ENCODE assay signal across 9 cellular contexts in the genomic region with DNA sequence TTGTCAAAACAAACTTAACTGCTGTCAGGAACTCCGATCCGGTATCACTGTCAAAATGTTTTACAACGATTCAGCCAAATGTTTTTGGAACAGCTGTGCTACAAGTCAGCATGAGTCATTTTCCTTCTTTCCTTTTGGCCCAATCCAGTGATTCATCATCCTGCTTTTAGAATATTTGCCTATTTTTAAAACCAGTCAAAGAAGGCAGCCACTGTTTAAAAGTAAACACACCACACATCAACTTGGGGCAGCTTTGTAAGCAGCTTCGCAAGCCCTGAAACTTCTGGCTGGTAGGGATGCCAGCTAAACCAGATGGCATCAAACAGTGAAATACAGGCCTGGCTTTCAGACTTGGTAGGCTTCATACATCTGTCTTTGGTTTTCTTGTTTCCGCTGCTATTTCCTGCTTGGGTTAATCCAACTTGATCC. TPM values are rescaled to one million over a fixed set of nuclear protein-coding genes. Genes with fewer than 3 reads are reported as not detected.
A peak's percentile ranks its signal among the peaks of the same experiment; 100 is the strongest.
DNase-seq lines count a peak whose midpoint lies in the region; ATAC-seq, FAIRE-seq and TF ChIP-seq lines count a peak whose summit lies in the region.
"Had no signal": no experiment of that assay in that cellular context is flagged by ENCODE, and none has a peak within 500 bp of the region (broad histone marks: within the 10 kb centered on the region; RNA-seq: fewer than 3 reads in every experiment).

No MANE protein-coding gene starts in this region.

- ATAC-seq in GM18867 (IDR thresholded peaks at IDR 0.05; ENCODE audit: unreplicated experiment) (no peak), GM19455 (IDR thresholded peaks at IDR 0.05; ENCODE audit: unreplicated experiment) (no peak)

- intact Hi-C loops in endothelial cell of umbilical vein (cut with micrococcal nuclease), result loop anchor here (1.0 to 2.0 kb wide), 8 partner anchors 19 to 197 kb away; a partner anchor contains a TSS
- intact Hi-C loops in activated T-helper 1 cell treated with anti-CD3 and anti-CD28 coated beads, Interleukin-12 subunit alpha, Interleukin-12 subunit beta, Interleukin-2, Interleukin-4 antibody, amounts not matched to agents 30 ng/mL and 10 ng/mL and 1 ng/mL, durations not matched to agents 14 hours and 24 hours and 36 hours (cut with micrococcal nuclease), result loop anchor here (5.0 kb wide), 2 partner anchors 52 to 53 kb away; no protein-coding TSS in a partner anchor

- FAIRE-seq in endothelial cell of umbilical vein (lab: Jason Lieb, UNC), result peak; percentile 97

- H3K27ac Mint-ChIP-seq in nephron progenitor cell, result peak overlapping the region; percentile 31
- H3K27ac Mint-ChIP-seq in activated T-helper 1 cell treated with anti-CD3 and anti-CD28 coated beads, Interleukin-12 subunit alpha, Interleukin-12 subunit beta, Interleukin-2, Interleukin-4 antibody, amounts not matched to agents 30 ng/mL and 10 ng/mL and 1 ng/mL, durations not matched to agents 14 hours and 24 hours and 36 hours, result no peak overlapping the region

- H3K27me3 ChIP-seq in BLaER1 (no peaks in the 10 kb centered on the region), endothelial cell of umbilical vein (ENCODE audit: control insufficient read depth in 2 of 2, insufficient read depth in 2 of 2, low read length in 2 of 2) (no peaks in the 10 kb centered on the region)

- no peaks in the 10 kb centered on the region for H3K9me1 ChIP-seq in endothelial cell of umbilical vein (replicated peaks; ENCODE audit: control insufficient read depth, extremely low read depth, insufficient read depth, low read length)

- H3K4me1 ChIP-seq in BLaER1, result peaks cover 52% of the 10 kb centered on the region
- H3K4me1 ChIP-seq in endothelial cell of umbilical vein (ENCODE audit: control insufficient read depth, extremely low read depth, insufficient read depth, low read length), result peaks cover 35% of the 10 kb centered on the region
- H3K4me1 ChIP-seq: parathyroid adenoma had no signal

- H3K4me3 Mint-ChIP-seq in nephron progenitor cell, result no peak overlapping the region
- no peak overlapping the region for H3K4me3 Mint-ChIP-seq in activated T-helper 1 cell treated with anti-CD3 and anti-CD28 coated beads, Interleukin-12 subunit alpha, Interleukin-12 subunit beta, Interleukin-2, Interleukin-4 antibody, amounts not matched to agents 30 ng/mL and 10 ng/mL and 1 ng/mL, durations not matched to agents 14 hours and 24 hours and 36 hours

- no peaks in the 10 kb centered on the region for H3K9me3 ChIP-seq in BLaER1
- no peaks in the 10 kb centered on the region for H3K9me3 ChIP-seq in endothelial cell of umbilical vein (replicated peaks; ENCODE audit: control insufficient read depth, insufficient read depth, low read length)

- H3K27me3 Mint-ChIP-seq in nephron progenitor cell (ENCODE audit: low read depth, poor library complexity), result no peaks in the 10 kb centered on the region
- no peaks in the 10 kb centered on the region for H3K27me3 Mint-ChIP-seq in activated T-helper 1 cell treated with anti-CD3 and anti-CD28 coated beads, Interleukin-12 subunit alpha, Interleukin-12 subunit beta, Interleukin-2, Interleukin-4 antibody, amounts not matched to agents 30 ng/mL and 10 ng/mL and 1 ng/mL, durations not matched to agents 14 hours and 24 hours and 36 hours (ENCODE audit: insufficient read depth)

- no peak for TF ChIP-seq CTCF in endothelial cell of umbilical vein (IDR thresholded peaks at IDR 0.05; ENCODE audit: extremely low read depth in 1 of 2, insufficient read depth in 1 of 2, low read depth in 1 of 2, low read length in 2 of 2)
- no peak for TF ChIP-seq CTCF in nephron progenitor cell (IDR thresholded peaks at IDR 0.05)

- H4K20me1 ChIP-seq in BLaER1 (no peaks in the 10 kb centered on the region), endothelial cell of umbilical vein (replicated peaks; ENCODE audit: control insufficient read depth, extremely low read depth, insufficient read depth, low read length) (no peaks in the 10 kb centered on the region)

- CTCF ChIA-PET in endothelial cell of umbilical vein (lab: Charles Lee), result interaction anchor here (1.0 to 3.7 kb wide), 10 partner anchors 9 to 203 kb away, joined by 3 to 14 read pairs (median 6); no protein-coding TSS in a partner anchor

- BruUV-seq in endothelial cell of umbilical vein (replicated peaks; lab: Mats Ljungman, UMichigan), result no TSS peak

- peak overlapping the region; percentile 55; the same call in 1 of the 2 replicates for H3K9ac ChIP-seq in BLaER1
- peak overlapping the region; percentile 72 for H3K9ac ChIP-seq in endothelial cell of umbilical vein (replicated peaks; ENCODE audit: extremely low read depth, insufficient read depth, low read length)
- H3K9ac ChIP-seq: parathyroid adenoma had no signal

- H3K4me2 ChIP-seq in BLaER1 (peak overlapping the region; percentile 61), endothelial cell of umbilical vein (ENCODE audit: insufficient read depth, low read length) (peak overlapping the region; percentile 72)

- H3K4me1 Mint-ChIP-seq in nephron progenitor cell, result no peaks in the 10 kb centered on the region
- H3K4me1 Mint-ChIP-seq in activated T-helper 1 cell treated with anti-CD3 and anti-CD28 coated beads, Interleukin-12 subunit alpha, Interleukin-12 subunit beta, Interleukin-2, Interleukin-4 antibody, amounts not matched to agents 30 ng/mL and 10 ng/mL and 1 ng/mL, durations not matched to agents 14 hours and 24 hours and 36 hours (ENCODE audit: low read depth), result peaks cover 24% of the 10 kb centered on the region

- H3K27ac ChIP-seq in BLaER1 (peak overlapping the region; percentile 74), endothelial cell of umbilical vein (ENCODE audit: insufficient read depth, low read depth, low read length) (peak overlapping the region; percentile 97)
- H3K27ac ChIP-seq: parathyroid adenoma had no signal

- DNase-seq in MV-4-11 (lab: John Stamatoyannopoulos, UW) (peak; percentile 73), endothelial cell of umbilical vein (ENCODE audit: low read depth, low spot score) (peak; percentile 96), nephron progenitor cell (no peak), NCI-H510A (lab: John Stamatoyannopoulos, UW) (no peak)
- DNase-seq in activated T-helper 1 cell treated with anti-CD3 and anti-CD28 coated beads, Interleukin-12 subunit alpha, Interleukin-12 subunit beta, Interleukin-2, Interleukin-4 antibody, amounts not matched to agents 30 ng/mL and 10 ng/mL and 1 ng/mL, durations not matched to agents 14 hours and 24 hours and 36 hours (ENCODE audit: low spot score), result no peak

- peak overlapping the region; percentile 52 for H2AFZ ChIP-seq in endothelial cell of umbilical vein (ENCODE audit: low read depth, low read length)
- H2AFZ ChIP-seq: parathyroid adenoma had no signal

- TF ChIP-seq POLR2A in endothelial cell of umbilical vein (IDR thresholded peaks at IDR 0.05; ENCODE audit: low read depth, low read length), result no peak

- H3K79me2 ChIP-seq in endothelial cell of umbilical vein (ENCODE audit: control insufficient read depth, insufficient read depth, low read length), result no peaks in the 10 kb centered on the region
- H3K79me2 ChIP-seq: parathyroid adenoma had no signal

- POLR2A ChIA-PET in endothelial cell of umbilical vein (lab: Charles Lee), result interaction anchor here (0.7 to 1.9 kb wide), 2 partner anchors 16 to 154 kb away, joined by 3 to 9 read pairs; a partner anchor contains a TSS

- no peaks in the 10 kb centered on the region for H3K9me3 Mint-ChIP-seq in nephron progenitor cell
- H3K9me3 Mint-ChIP-seq in activated T-helper 1 cell treated with anti-CD3 and anti-CD28 coated beads, Interleukin-12 subunit alpha, Interleukin-12 subunit beta, Interleukin-2, Interleukin-4 antibody, amounts not matched to agents 30 ng/mL and 10 ng/mL and 1 ng/mL, durations not matched to agents 14 hours and 24 hours and 36 hours, result no peaks in the 10 kb centered on the region

- dilution Hi-C loops in endothelial cell of umbilical vein (cut with MboI; ENCODE audit: extremely low pct_ligation_motif_present, low sequenced_read_pairs), result no loop called here

- H3K4me3 ChIP-seq in BLaER1 (no peak overlapping the region; the same call in 1 of the 2 replicates), endothelial cell of umbilical vein (replicated peaks in 1 of 3; ENCODE audit: insufficient read depth in 1 of 3, low read depth in 1 of 3, low read length in 3 of 3) (peak overlapping the region in 1 of 3 experiments; percentile 41)

- H3K36me3 ChIP-seq in BLaER1 (no peaks in the 10 kb centered on the region), endothelial cell of umbilical vein (ENCODE audit: control insufficient read depth in 2 of 2, extremely low read depth in 1 of 2, insufficient read depth in 2 of 2, low read length in 2 of 2) (no peaks in the 10 kb centered on the region)

- no peaks in the 10 kb centered on the region for H3K36me3 Mint-ChIP-seq in nephron progenitor cell (ENCODE audit: low read depth)
- no peaks in the 10 kb centered on the region for H3K36me3 Mint-ChIP-seq in activated T-helper 1 cell treated with anti-CD3 and anti-CD28 coated beads, Interleukin-12 subunit alpha, Interleukin-12 subunit beta, Interleukin-2, Interleukin-4 antibody, amounts not matched to agents 30 ng/mL and 10 ng/mL and 1 ng/mL, durations not matched to agents 14 hours and 24 hours and 36 hours (ENCODE audit: low read depth)

TF ChIP-seq in endothelial cell of umbilical vein, 7 proteins besides CTCF, POLR2A, EP300 and RAD21 (continues in another document):
- TF ChIP-seq, protein P1, sequence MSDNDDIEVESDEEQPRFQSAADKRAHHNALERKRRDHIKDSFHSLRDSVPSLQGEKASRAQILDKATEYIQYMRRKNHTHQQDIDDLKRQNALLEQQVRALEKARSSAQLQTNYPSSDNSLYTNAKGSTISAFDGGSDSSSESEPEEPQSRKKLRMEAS (IDR thresholded peaks at IDR 0.05; ENCODE audit: insufficient read depth, insufficient read length), result no peak
- TF ChIP-seq POLR2AphosphoS5 (IDR thresholded peaks at IDR 0.05; ENCODE audit: insufficient read depth, low read depth, low read length), result peak; percentile 72
- peak; percentile 98 for TF ChIP-seq JUN (IDR thresholded peaks at IDR 0.05; ENCODE audit: borderline replicate concordance, insufficient read depth, insufficient read length, low read depth)
- TF ChIP-seq EZH2 (IDR thresholded peaks at IDR 0.05; ENCODE audit: borderline replicate concordance, low read depth, low read length, severe bottlenecking), result no peak
- no peak for TF ChIP-seq MYC (IDR thresholded peaks at IDR 0.05; ENCODE audit: low read depth, low read length)

RNA-seq across cellular contexts. Expression of a gene that starts 14.9 kb away (rescaled TPM):
- total RNA-seq in endothelial cell of umbilical vein, result 8.1 and 10.9 TPM in 2 replicates
- 4.5 and 6.1 TPM in 2 replicates for polyA plus RNA-seq in endothelial cell of umbilical vein
- 7.1 and 7.2 TPM in 2 replicates for polyA plus RNA-seq in endothelial cell of umbilical vein (2011; cell fraction: cytosol; rRNA removed)
- polyA plus RNA-seq in endothelial cell of umbilical vein (2011; cell fraction: nucleus; rRNA removed), result 12.4 and 15.8 TPM in 2 replicates
- polyA plus RNA-seq in endothelial cell of umbilical vein (2012), result 4.9 and 8.3 TPM in 2 replicates
- 9.3 and 14.8 TPM in 2 replicates for polyA minus RNA-seq in endothelial cell of umbilical vein
- 1.1 TPM for polyA minus RNA-seq in endothelial cell of umbilical vein (2011; cell fraction: cytosol; rRNA and poly(A)+ RNA removed)
- polyA minus RNA-seq in endothelial cell of umbilical vein (2011; cell fraction: nucleus; rRNA and poly(A)+ RNA removed), result 12.3 and 13.5 TPM in 2 replicates
- total RNA-seq in activated T-helper 1 cell treated with anti-CD3 and anti-CD28 coated beads, Interleukin-12 subunit alpha, Interleukin-12 subunit beta, Interleukin-2, Interleukin-4 antibody, amounts not matched to agents 30 ng/mL and 10 ng/mL and 1 ng/mL, durations not matched to agents 14 hours and 24 hours and 36 hours, result 3.8 and 4.2 TPM in 2 replicates

Comparison
In these comparisons a context has a peak if more than half of its experiments do, and no peak if none do; other contexts are left out.
1. DNase-seq: peak in MV-4-11 (single experiment) and endothelial cell of umbilical vein (single experiment); none in nephron progenitor cell (single experiment), NCI-H510A (single experiment) and activated T-helper 1 cell treated with anti-CD3 and anti-CD28 coated beads, Interleukin-12 subunit alpha, Interleukin-12 subunit beta, Interleukin-2, Interleukin-4 antibody, amounts not matched to agents 30 ng/mL and 10 ng/mL and 1 ng/mL, durations not matched to agents 14 hours and 24 hours and 36 hours (single experiment).